In the genomic region with DNA sequence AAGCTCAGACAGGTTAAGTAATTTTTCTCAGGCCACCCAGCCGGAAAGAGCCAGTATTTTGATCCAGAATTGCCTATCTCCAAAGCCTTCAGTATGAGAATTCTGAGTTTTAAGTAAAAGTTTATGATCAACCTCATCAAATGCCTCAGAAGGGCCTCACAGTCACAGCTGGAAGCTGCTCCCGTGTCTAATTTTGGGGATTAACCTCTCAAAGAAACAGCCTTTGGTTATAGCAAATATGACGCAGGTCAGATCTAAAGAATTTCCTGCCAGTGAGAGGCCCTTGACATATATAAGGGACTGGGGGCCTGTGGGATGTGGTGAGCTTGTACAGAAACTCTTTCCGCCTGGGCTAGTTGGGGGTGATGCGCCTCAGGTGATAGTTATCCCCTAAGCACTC, we compare ENCODE assay signal across 17 cellular contexts. TPM values are rescaled to one million over a fixed set of nuclear protein-coding genes. Genes with fewer than 3 reads are reported as not detected.
"Had no signal": no experiment of that assay in that cellular context is flagged by ENCODE, and none has a peak within 500 bp of the region (broad histone marks: within the 10 kb centered on the region; RNA-seq: fewer than 3 reads in every experiment).

No MANE protein-coding gene starts in this region.

- H3K36me3 ChIP-seq: breast epithelium, upper lobe of left lung had no signal

- H3K27me3 Mint-ChIP-seq: activated naive CD8-positive, alpha-beta T cell had no signal

- ATAC-seq: activated CD8-positive, alpha-beta T cell treated with anti-CD3 and anti-CD28 coated beads, Interleukin-2, amount 10 ng/mL, durations not matched to agents 7 days and 5 days; activated T-cell treated with anti-CD3 and anti-CD28 coated beads, Interleukin-2, amount 50 U/mL, for 72 hours; naive thymus-derived CD4-positive, alpha-beta T cell had no signal

- H3K4me1 ChIP-seq: upper lobe of left lung had no signal

- H3K9me3 ChIP-seq: breast epithelium, upper lobe of left lung had no signal

- H3K4me3 ChIP-seq: breast epithelium, upper lobe of left lung had no signal

- H3K4me3 Mint-ChIP-seq: activated B cell treated with CpG ODN at 0.5 μM for 24 hours; activated CD8-positive, alpha-beta T cell treated with anti-CD3 and anti-CD28 coated beads, Interleukin-2, amount 10 ng/mL, durations not matched to agents 7 days and 5 days; activated naive CD8-positive, alpha-beta T cell; activated T-cell treated with anti-CD3 and anti-CD28 coated beads, Interleukin-2, amount 50 U/mL, for 72 hours; naive thymus-derived CD4-positive, alpha-beta T cell; T-helper 2 cell treated with Interferon-gamma antibody and Interleukin-4, amounts not matched to agents 5 μg/mL and 100 μg/mL, for 36 hours had no signal

- H3K27ac Mint-ChIP-seq: activated B cell treated with CpG ODN at 0.5 μM for 24 hours; activated CD8-positive, alpha-beta T cell treated with anti-CD3 and anti-CD28 coated beads, Interleukin-2, amount 10 ng/mL, durations not matched to agents 7 days and 5 days; activated naive CD8-positive, alpha-beta T cell; activated T-cell treated with anti-CD3 and anti-CD28 coated beads, Interleukin-2, amount 50 U/mL, for 72 hours; naive thymus-derived CD4-positive, alpha-beta T cell; T-helper 2 cell treated with Interferon-gamma antibody and Interleukin-4, amounts not matched to agents 5 μg/mL and 100 μg/mL, for 36 hours had no signal

- H3K27ac ChIP-seq: breast epithelium, upper lobe of left lung had no signal

- H3K9me3 Mint-ChIP-seq: activated B cell treated with CpG ODN at 0.5 μM for 24 hours; activated T-cell treated with anti-CD3 and anti-CD28 coated beads, Interleukin-2, amount 50 U/mL, for 72 hours; naive thymus-derived CD4-positive, alpha-beta T cell; T-helper 2 cell treated with Interferon-gamma antibody and Interleukin-4, amounts not matched to agents 5 μg/mL and 100 μg/mL, for 36 hours had no signal

- DNase-seq: activated B cell treated with CpG ODN at 0.5 μM for 24 hours; activated CD4-positive, alpha-beta T cell treated with anti-CD3 and anti-CD28 coated beads for 48 hours; activated CD8-positive, alpha-beta memory T cell treated with anti-CD3 and anti-CD28 coated beads, Interleukin-2, amount 50 U/mL, for 48 hours; activated CD8-positive, alpha-beta T cell treated with anti-CD3 and anti-CD28 coated beads, Interleukin-2, amount 10 ng/mL, durations not matched to agents 7 days and 5 days; activated gamma-delta T cell; activated T-cell treated with anti-CD3 and anti-CD28 coated beads, Interleukin-2, amount 50 U/mL, for 72 hours; amygdala; naive thymus-derived CD4-positive, alpha-beta T cell; posterior cingulate gyrus; small intestine; stimulated activated CD4-positive, alpha-beta T cell treated with anti-CD3 and anti-CD28 coated beads, Interleukin-4, amount 100 ng/mL, for 4 hours; stimulated activated CD8-positive, alpha-beta memory T cell treated with anti-CD3 and anti-CD28 coated beads, Interleukin-4, amount 100 ng/mL, for 48 hours; stimulated activated naive CD4-positive, alpha-beta T cell treated with Interleukin-2 at 50 U/mL for 16 hours had no signal

- H3K4me1 Mint-ChIP-seq: activated B cell treated with CpG ODN at 0.5 μM for 24 hours had no signal

- H3K27me3 ChIP-seq: breast epithelium, upper lobe of left lung had no signal

- H3K36me3 Mint-ChIP-seq: activated naive CD8-positive, alpha-beta T cell; naive thymus-derived CD4-positive, alpha-beta T cell had no signal

RNA-seq across cellular contexts. Expression of gene EXTL1, which starts 2.3 kb away (rescaled TPM):
- polyA plus RNA-seq: naive thymus-derived CD4-positive, alpha-beta T cell had no signal

RNA-seq across cellular contexts. Expression of gene SLC30A2, which starts 22.1 kb away (rescaled TPM):
- polyA plus RNA-seq: naive thymus-derived CD4-positive, alpha-beta T cell had no signal

RNA-seq across cellular contexts. Expression of gene TRIM63, which starts 43.6 kb away (rescaled TPM):
- polyA plus RNA-seq: naive thymus-derived CD4-positive, alpha-beta T cell had no signal
